ENCODE assay signal across 13 cellular contexts in the genomic region with DNA sequence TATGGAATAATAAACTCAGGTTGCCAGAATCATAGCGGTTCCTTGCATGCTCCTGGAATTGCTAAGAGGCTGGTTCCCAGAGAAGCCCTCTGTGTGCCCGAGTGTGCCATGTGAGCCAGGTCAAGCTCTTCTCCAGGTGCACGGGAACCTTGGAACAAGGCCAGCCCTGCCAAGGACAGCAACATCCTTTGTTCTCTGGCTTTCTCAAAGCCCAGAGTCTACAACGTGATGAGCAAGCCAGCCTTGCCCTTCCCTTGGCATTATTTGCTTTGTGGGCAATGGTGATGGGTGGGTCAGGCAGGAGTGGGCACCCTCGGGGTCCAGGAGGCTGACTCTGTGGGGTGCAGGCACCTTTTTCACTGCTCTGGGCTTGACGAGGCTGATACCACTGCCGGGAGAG. TPM values are rescaled to one million over a fixed set of nuclear protein-coding genes. Genes with fewer than 3 reads are reported as not detected.
DNase-seq lines count a peak whose midpoint lies in the region; ATAC-seq and TF ChIP-seq lines count a peak whose summit lies in the region.
"Had no signal": no experiment of that assay in that cellular context is flagged by ENCODE, and none has a peak within 500 bp of the region (broad histone marks: within the 10 kb centered on the region; RNA-seq: fewer than 3 reads in every experiment).

No MANE protein-coding gene starts in this region.

- no peak for TF ChIP-seq CTCF in stomach (IDR thresholded peaks at IDR 0.05)
- no peak for TF ChIP-seq CTCF in sigmoid colon (IDR thresholded peaks at IDR 0.05)

- DNase-seq in NCI-H1417 (lab: John Stamatoyannopoulos, UW) (peak; percentile 56 to 79 (median 60)), NCI-H1417 treated with DMSO at 0.1 percent for 48 hours (lab: John Stamatoyannopoulos, UW) (no peak), NCI-H345 treated with DMSO at 0.1 percent for 48 hours (lab: John Stamatoyannopoulos, UW; ENCODE audit: unreplicated experiment) (peak; percentile 82), stomach (peak; percentile 83), GOT3 (lab: John Stamatoyannopoulos, UW) (no peak), sigmoid colon (no peak)
- DNase-seq: activated CD4-positive, alpha-beta T cell treated with anti-CD3 and anti-CD28 coated beads, Interleukin-2, amount 50 U/mL, for 4 hours; head of caudate nucleus; NCI-H1694 treated with DMSO at 0.1 percent for 48 hours had no signal

- H3K9me3 ChIP-seq in duodenal mucosa (ENCODE audit: control insufficient read depth in 1 of 2, low read length in 2 of 2): no peaks in the 10 kb centered on the region
- H3K9me3 ChIP-seq in stomach: no peaks in the 10 kb centered on the region
- no peaks in the 10 kb centered on the region for H3K9me3 ChIP-seq in sigmoid colon

- whole genome bisulfite sequencing in stomach, 5 donors: 32 to 48% (median 44%) methylated on average over 7 of the region's 7 CpGs
- 16 to 65% methylated on average over 7 of the region's 7 CpGs for WGBS in sigmoid colon, 2 donors

- intact Hi-C loops in stomach (cut with DNase I; ENCODE audit: low total_unique reads): no loop called here
- intact Hi-C loops in sigmoid colon (cut with DNase I): no loop called here

- TF ChIP-seq POLR2A in stomach (IDR thresholded peaks at IDR 0.05) (no peak), sigmoid colon (IDR thresholded peaks at IDR 0.05) (no peak)

- H3K9ac ChIP-seq in duodenal mucosa (ENCODE audit: low read depth in 1 of 2, low read length in 2 of 2): peak overlapping the region in 1 of 2 donors; percentile 18

- no peak for ATAC-seq in HG02759 (IDR thresholded peaks at IDR 0.05; ENCODE audit: unreplicated experiment)

- no peaks in the 10 kb centered on the region for H3K36me3 ChIP-seq in duodenal mucosa (ENCODE audit: control insufficient read depth in 1 of 2, insufficient read depth in 2 of 2, low read length in 2 of 2)
- H3K36me3 ChIP-seq in stomach: no peaks in the 10 kb centered on the region
- H3K36me3 ChIP-seq in sigmoid colon: no peaks in the 10 kb centered on the region

- H3K4me3 ChIP-seq in duodenal mucosa (ENCODE audit: low read depth in 1 of 2, low read length in 2 of 2): no peak overlapping the region
- H3K4me3 ChIP-seq in stomach: no peak overlapping the region
- H3K4me3 ChIP-seq in sigmoid colon: no peak overlapping the region
- H3K4me3 ChIP-seq: smooth muscle cell had no signal

- H3K27ac ChIP-seq in duodenal mucosa (ENCODE audit: low read depth, low read length) (peak overlapping the region; percentile 5), stomach (peak overlapping the region in 4 of 5 donors; percentile 75 to 82 (median 82)), sigmoid colon (peak overlapping the region in 2 of 4 donors; percentile 57 to 78)
- H3K27ac ChIP-seq: 22Rv1 had no signal

- no peak for TF ChIP-seq EP300 in stomach (IDR thresholded peaks at IDR 0.05)
- no peak for TF ChIP-seq EP300 in sigmoid colon (IDR thresholded peaks at IDR 0.05)

- H3K4me1 ChIP-seq in duodenal mucosa (ENCODE audit: control insufficient read depth in 1 of 2, insufficient read depth in 2 of 2, low read length in 2 of 2) (peaks cover 15 to 30% of the 10 kb centered on the region in 2 donors), stomach (peaks cover 53 to 93% (median 71%) of the 10 kb centered on the region in 4 donors), sigmoid colon (peaks cover 0 to 15% (median 6%) of the 10 kb centered on the region in 4 donors)

- no peaks in the 10 kb centered on the region for H3K27me3 ChIP-seq in duodenal mucosa (ENCODE audit: control insufficient read depth in 1 of 2, insufficient read depth in 2 of 2, low read length in 2 of 2)
- no peaks in the 10 kb centered on the region for H3K27me3 ChIP-seq in stomach
- no peaks in the 10 kb centered on the region for H3K27me3 ChIP-seq in sigmoid colon

RNA-seq across cellular contexts. Expression of gene SEC14L1, which starts 14.2 kb away (rescaled TPM):
- total RNA-seq in stomach (100 to 1,000 TPM in 1 of 5 donors, 10 to 100 TPM in 3, 1 to 10 TPM in 1; 3.2 to 106 (median 60.1) TPM), sigmoid colon (10 to 100 TPM; 18.9 to 39.9 (median 24.4) TPM)
- polyA plus RNA-seq in stomach (10 to 100 TPM; 17.0 to 39.5 (median 30.2) TPM), sigmoid colon (10 to 100 TPM in 2 of 3 donors, 1 to 10 TPM in 1; 9.6 to 33.4 (median 20.1) TPM)

Comparison
In these comparisons a context has a peak if more than half of its experiments do, and no peak if none do; other contexts are left out.
1. DNase-seq: peak in NCI-H1417 (3 of 3), NCI-H345 treated with DMSO at 0.1 percent for 48 hours (single experiment) and stomach (single experiment); none in NCI-H1417 treated with DMSO at 0.1 percent for 48 hours (single experiment), GOT3 (single experiment) and sigmoid colon (single experiment).